ENCODE assay signal across 11 cellular contexts in the genomic region with DNA sequence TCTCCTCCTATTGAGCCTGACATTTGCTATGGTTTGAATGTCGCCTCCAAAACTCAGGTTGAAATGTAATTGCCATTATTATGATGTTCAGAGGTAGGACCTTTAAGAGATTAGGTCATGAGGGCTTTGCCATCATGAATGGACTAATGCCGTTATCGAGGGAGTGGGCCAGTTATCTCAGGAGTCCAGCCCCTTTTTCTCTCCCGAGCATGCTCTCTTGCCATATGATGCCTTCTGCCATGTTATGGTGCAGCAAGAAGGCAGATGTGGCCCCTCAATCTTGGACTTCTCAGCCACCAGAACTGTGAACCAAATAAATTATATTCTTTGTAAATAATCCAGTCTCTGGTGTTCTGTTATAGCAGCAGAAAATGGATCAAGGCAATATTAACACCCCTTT.
"Had no signal": no experiment of that assay in that cellular context is flagged by ENCODE, and none has a peak within 500 bp of the region (broad histone marks: within the 10 kb centered on the region; RNA-seq: fewer than 3 reads in every experiment).

No MANE protein-coding gene starts in this region.

- H3K36me3 ChIP-seq: HAP-1 had no signal

- H3K9me3 ChIP-seq: HAP-1 had no signal

- H2AFZ ChIP-seq: GM23248, GM23338 had no signal

- H3K4me2 ChIP-seq: GM23338 had no signal

- ATAC-seq: GM23338, HCT116 had no signal

- H3K9ac ChIP-seq: GM23248 had no signal

- DNase-seq: GM23248, GOT3, H7, H9, HCEC 1CT, HFFc6 had no signal

- FAIRE-seq: H1, H54 had no signal

- H3K27ac ChIP-seq: GM23248 had no signal

- H3K4me3 ChIP-seq: GM23248, GM23338, HAP-1 had no signal
